Comparison of ENCODE assay signal across 14 cellular contexts in the genomic region with DNA sequence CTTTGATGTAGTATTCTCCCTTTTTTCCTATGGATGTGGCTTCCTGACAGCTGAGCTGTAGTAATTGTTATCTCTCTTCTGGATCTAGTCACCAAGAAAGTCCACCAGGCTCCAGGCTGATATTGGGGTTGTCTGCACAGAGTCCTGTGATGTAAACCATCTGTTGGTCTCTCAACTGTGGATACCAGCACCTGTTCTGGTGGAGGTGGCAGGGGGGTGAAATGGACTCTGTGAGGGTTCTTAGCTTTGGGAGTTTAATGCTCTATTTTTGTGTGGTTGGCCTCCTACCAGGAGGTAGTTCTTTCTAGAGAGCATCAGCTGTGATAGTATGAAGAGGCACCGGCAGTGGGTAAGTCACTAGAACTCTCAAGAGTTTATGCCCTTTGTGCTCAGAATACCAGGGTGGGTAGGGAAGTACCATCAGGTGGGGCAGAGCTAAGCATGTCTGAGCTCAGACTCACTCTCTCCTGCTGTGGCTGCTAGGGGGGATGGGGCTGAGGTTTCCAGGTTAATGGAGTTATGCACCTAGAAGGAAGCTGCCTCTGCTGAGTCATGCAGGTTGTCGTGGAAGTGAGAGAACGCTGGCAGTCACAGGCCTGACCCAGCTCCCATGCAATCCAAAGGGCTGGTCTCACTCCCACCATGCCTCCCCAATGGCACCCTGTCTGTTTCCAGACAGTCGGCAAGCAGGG. TPM values are rescaled to one million over a fixed set of nuclear protein-coding genes. Genes with fewer than 3 reads are reported as not detected.
DNase-seq lines count a peak whose midpoint lies in the region; ATAC-seq and TF ChIP-seq lines count a peak whose summit lies in the region.
"Had no signal": no experiment of that assay in that cellular context is flagged by ENCODE, and none has a peak within 500 bp of the region (broad histone marks: within the 10 kb centered on the region; RNA-seq: fewer than 3 reads in every experiment).

No MANE protein-coding gene starts in this region.

- H3K4me3 Mint-ChIP-seq in activated naive CD4-positive, alpha-beta T cell treated with anti-CD3 and anti-CD28 coated beads for 36 hours = no peak overlapping the region
- no peak overlapping the region for H3K4me3 Mint-ChIP-seq in stimulated activated naive CD8-positive, alpha-beta T cell treated with anti-CD3 and anti-CD28 coated beads, Interleukin-15, amount 100 ng/mL, for 72 hours
- H3K4me3 Mint-ChIP-seq: mesothelial cell of epicardium had no signal

- POLR2A ChIA-PET in RWPE1 (lab: Yijun Ruan, JAX; ENCODE audit: low non-redundant PET) = no interaction called here

- DNase-seq in activated naive CD4-positive, alpha-beta T cell treated with anti-CD3 and anti-CD28 coated beads for 36 hours = peak; percentile 20
- no peak for DNase-seq in activated naive CD4-positive, alpha-beta T cell treated with Interleukin-2 at 50 U/mL for 16 hours
- DNase-seq in RWPE1 (ENCODE audit: low spot score) = peak; percentile 58
- peak; percentile 38 for DNase-seq in iPS-NIHi7 (ENCODE audit: extremely low spot score)
- DNase-seq in stimulated activated naive CD8-positive, alpha-beta T cell treated with anti-CD3 and anti-CD28 coated beads, Interleukin-15, amount 100 ng/mL, for 72 hours = no peak
- DNase-seq in stimulated activated CD4-positive, alpha-beta T cell treated with anti-CD3 and anti-CD28 coated beads, Interleukin-4, amount 100 ng/mL, for 24 hours = no peak
- no peak for DNase-seq in SIG-M5 (lab: John Stamatoyannopoulos, UW)
- DNase-seq in T-helper 1 cell = no peak
- DNase-seq: NCI-H1105; NK-92 treated with Interleukin-12 subunit alpha and Interleukin-12 subunit beta, amount 100 ng/mL, for 24 hours; right cardiac atrium; T-helper 9 cell had no signal

- intact Hi-C loops in activated naive CD4-positive, alpha-beta T cell treated with anti-CD3 and anti-CD28 coated beads for 36 hours (cut with micrococcal nuclease) = no loop called here

- CTCF ChIA-PET in activated naive CD4-positive, alpha-beta T cell treated with anti-CD3 and anti-CD28 coated beads for 36 hours (lab: Charles Lee) = no interaction called here
- CTCF ChIA-PET in RWPE1 (lab: Yijun Ruan, JAX) = no interaction called here

- no peaks in the 10 kb centered on the region for H3K4me1 Mint-ChIP-seq in activated naive CD4-positive, alpha-beta T cell treated with anti-CD3 and anti-CD28 coated beads for 36 hours (ENCODE audit: low read depth)
- H3K4me1 Mint-ChIP-seq in stimulated activated naive CD8-positive, alpha-beta T cell treated with anti-CD3 and anti-CD28 coated beads, Interleukin-15, amount 100 ng/mL, for 72 hours = peaks cover 17% of the 10 kb centered on the region
- H3K4me1 Mint-ChIP-seq: mesothelial cell of epicardium had no signal

- H3K36me3 Mint-ChIP-seq in activated naive CD4-positive, alpha-beta T cell treated with anti-CD3 and anti-CD28 coated beads for 36 hours (ENCODE audit: low read depth) = peaks cover 4% of the 10 kb centered on the region

- no peak overlapping the region for H3K27ac Mint-ChIP-seq in activated naive CD4-positive, alpha-beta T cell treated with anti-CD3 and anti-CD28 coated beads for 36 hours
- H3K27ac Mint-ChIP-seq in stimulated activated naive CD8-positive, alpha-beta T cell treated with anti-CD3 and anti-CD28 coated beads, Interleukin-15, amount 100 ng/mL, for 72 hours = no peak overlapping the region
- H3K27ac Mint-ChIP-seq: mesothelial cell of epicardium had no signal

- no peaks in the 10 kb centered on the region for H3K27me3 Mint-ChIP-seq in activated naive CD4-positive, alpha-beta T cell treated with anti-CD3 and anti-CD28 coated beads for 36 hours (ENCODE audit: low read depth)
- no peaks in the 10 kb centered on the region for H3K27me3 Mint-ChIP-seq in stimulated activated naive CD8-positive, alpha-beta T cell treated with anti-CD3 and anti-CD28 coated beads, Interleukin-15, amount 100 ng/mL, for 72 hours

- H3K9me3 Mint-ChIP-seq in activated naive CD4-positive, alpha-beta T cell treated with anti-CD3 and anti-CD28 coated beads for 36 hours = no peaks in the 10 kb centered on the region
- H3K9me3 Mint-ChIP-seq in stimulated activated naive CD8-positive, alpha-beta T cell treated with anti-CD3 and anti-CD28 coated beads, Interleukin-15, amount 100 ng/mL, for 72 hours = peaks cover 7 to 35% of the 10 kb centered on the region in 2 donors

- TF ChIP-seq CTCF in RWPE1 (conservative IDR thresholded peaks at IDR 0.05; ENCODE audit: low read depth) = no peak

- peak; percentile 50 for ATAC-seq in stimulated activated naive CD8-positive, alpha-beta T cell treated with anti-CD3 and anti-CD28 coated beads, Interleukin-15, amount 100 ng/mL, for 72 hours
- ATAC-seq: right cardiac atrium had no signal

- peak overlapping the region; percentile 53 for H3K27ac ChIP-seq in RWPE1
- H3K27ac ChIP-seq: cardiac muscle cell had no signal

RNA-seq across cellular contexts. Expression of a gene that starts 3.0 kb away (rescaled TPM):
- total RNA-seq in activated naive CD4-positive, alpha-beta T cell treated with anti-CD3 and anti-CD28 coated beads for 36 hours = under 1 TPM; 0.36 to 0.49 TPM

RNA-seq across cellular contexts. Expression of a gene that starts 13.0 kb away (rescaled TPM):
- not detected for total RNA-seq in activated naive CD4-positive, alpha-beta T cell treated with anti-CD3 and anti-CD28 coated beads for 36 hours
- total RNA-seq: cardiac muscle cell, mesothelial cell of epicardium had no signal

RNA-seq across cellular contexts. Expression of a gene that starts 32.7 kb away (rescaled TPM):
- under 1 TPM in 1 of 2 experiments, not detected in 1; 0.17 TPM for total RNA-seq in activated naive CD4-positive, alpha-beta T cell treated with anti-CD3 and anti-CD28 coated beads for 36 hours

RNA-seq across cellular contexts. Expression of a gene that starts 44.6 kb away (rescaled TPM):
- under 1 TPM in 1 of 2 experiments, not detected in 1; 0.36 TPM for total RNA-seq in activated naive CD4-positive, alpha-beta T cell treated with anti-CD3 and anti-CD28 coated beads for 36 hours

RNA-seq across cellular contexts. Expression of a gene that starts 56.0 kb away (rescaled TPM):
- total RNA-seq in activated naive CD4-positive, alpha-beta T cell treated with anti-CD3 and anti-CD28 coated beads for 36 hours = under 1 TPM; 0.54 to 0.60 TPM

Comparison
In these comparisons a context has a peak if more than half of its experiments do, and no peak if none do; other contexts are left out.
1. DNase-seq: peak in activated naive CD4-positive, alpha-beta T cell treated with anti-CD3 and anti-CD28 coated beads for 36 hours (single experiment), RWPE1 (single experiment) and iPS-NIHi7 (single experiment); none in activated naive CD4-positive, alpha-beta T cell treated with Interleukin-2 at 50 U/mL for 16 hours (single experiment), stimulated activated naive CD8-positive, alpha-beta T cell treated with anti-CD3 and anti-CD28 coated beads, Interleukin-15, amount 100 ng/mL, for 72 hours (0 of 2), stimulated activated CD4-positive, alpha-beta T cell treated with anti-CD3 and anti-CD28 coated beads, Interleukin-4, amount 100 ng/mL, for 24 hours (single experiment), SIG-M5 (single experiment) and T-helper 1 cell (0 of 5).